ENCODE assay signal across 22 cellular contexts in the genomic region with DNA sequence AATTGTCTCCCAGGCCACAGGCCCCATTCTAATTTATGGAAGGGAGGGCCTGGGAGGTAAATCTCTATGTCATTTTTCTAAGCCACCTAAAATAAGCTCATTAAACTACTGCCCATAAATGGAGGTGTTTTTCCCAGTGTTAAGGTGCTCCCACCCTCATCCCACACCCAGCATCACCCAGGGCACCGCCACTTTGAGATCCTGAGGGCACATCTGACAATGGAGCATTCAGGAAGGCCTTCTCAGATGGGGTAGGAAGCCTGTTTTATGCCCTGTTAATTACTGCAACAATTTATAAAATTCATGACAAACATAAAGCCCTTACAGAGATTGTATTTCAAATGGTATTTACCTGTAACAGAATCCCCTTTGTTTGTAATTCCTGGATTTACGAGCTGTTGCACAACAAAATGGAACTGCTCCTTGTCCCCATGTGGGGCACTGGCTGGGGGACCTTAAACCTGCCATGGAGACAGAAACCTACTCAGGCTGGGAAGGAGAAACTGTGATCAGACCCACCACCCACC.
"Had no signal": no experiment of that assay in that cellular context is flagged by ENCODE, and none has a peak within 500 bp of the region (broad histone marks: within the 10 kb centered on the region; RNA-seq: fewer than 3 reads in every experiment).

No MANE protein-coding gene starts in this region.

- H3K4me3 ChIP-seq: coronary artery, left ventricle myocardium inferior, mucosa of descending colon, skin epidermis, tibial nerve had no signal

- DNase-seq: activated naive CD4-positive, alpha-beta T cell; activated naive CD8-positive, alpha-beta T cell treated with anti-CD3 and anti-CD28 coated beads, Interleukin-2, amount 10 ng/mL, durations not matched to agents 7 days and 5 days; activated T-cell treated with anti-CD3 and anti-CD28 coated beads for 4 hours; anterior cingulate cortex; brain microvascular endothelial cell; effector CD4-positive, alpha-beta T cell; foreskin fibroblast; hypothalamus; kidney; left ventricle myocardium inferior; mucosa of descending colon; naive thymus-derived CD4-positive, alpha-beta T cell; posterior cingulate gyrus; stimulated activated CD4-positive, alpha-beta T cell treated with anti-CD3 and anti-CD28 coated beads, Interleukin-15, amount 100 ng/mL, for 24 hours; stimulated activated CD4-positive, alpha-beta T cell treated with anti-CD3 and anti-CD28 coated beads, Interleukin-4, amount 100 ng/mL, for 1 hour; stimulated activated CD8-positive, alpha-beta memory T cell treated with anti-CD3 and anti-CD28 coated beads, Interleukin-4, amount 100 ng/mL, for 48 hours; stimulated activated naive CD4-positive, alpha-beta T cell treated with Interleukin-2 at 50 U/mL for 16 hours; substantia nigra had no signal

- H3K36me3 ChIP-seq: brain microvascular endothelial cell, left ventricle myocardium inferior, tibial nerve had no signal

- H3K4me1 ChIP-seq: left ventricle myocardium inferior, tibial nerve had no signal

- H3K9me3 ChIP-seq: left ventricle myocardium inferior, mucosa of descending colon, tibial nerve had no signal

- H3K27me3 ChIP-seq: brain microvascular endothelial cell, tibial nerve had no signal

- H3K27ac ChIP-seq: brain microvascular endothelial cell, coronary artery, left ventricle myocardium inferior, skin epidermis, tibial nerve had no signal

- ATAC-seq: activated CD4-positive, CD25-positive, alpha-beta regulatory T cell treated with anti-CD3 and anti-CD28 coated beads, Interleukin-2, amount 50 U/mL, for 24 hours; mucosa of descending colon; naive thymus-derived CD4-positive, alpha-beta T cell had no signal
